13 cellular contexts compared by ENCODE assay signal in the genomic region with DNA sequence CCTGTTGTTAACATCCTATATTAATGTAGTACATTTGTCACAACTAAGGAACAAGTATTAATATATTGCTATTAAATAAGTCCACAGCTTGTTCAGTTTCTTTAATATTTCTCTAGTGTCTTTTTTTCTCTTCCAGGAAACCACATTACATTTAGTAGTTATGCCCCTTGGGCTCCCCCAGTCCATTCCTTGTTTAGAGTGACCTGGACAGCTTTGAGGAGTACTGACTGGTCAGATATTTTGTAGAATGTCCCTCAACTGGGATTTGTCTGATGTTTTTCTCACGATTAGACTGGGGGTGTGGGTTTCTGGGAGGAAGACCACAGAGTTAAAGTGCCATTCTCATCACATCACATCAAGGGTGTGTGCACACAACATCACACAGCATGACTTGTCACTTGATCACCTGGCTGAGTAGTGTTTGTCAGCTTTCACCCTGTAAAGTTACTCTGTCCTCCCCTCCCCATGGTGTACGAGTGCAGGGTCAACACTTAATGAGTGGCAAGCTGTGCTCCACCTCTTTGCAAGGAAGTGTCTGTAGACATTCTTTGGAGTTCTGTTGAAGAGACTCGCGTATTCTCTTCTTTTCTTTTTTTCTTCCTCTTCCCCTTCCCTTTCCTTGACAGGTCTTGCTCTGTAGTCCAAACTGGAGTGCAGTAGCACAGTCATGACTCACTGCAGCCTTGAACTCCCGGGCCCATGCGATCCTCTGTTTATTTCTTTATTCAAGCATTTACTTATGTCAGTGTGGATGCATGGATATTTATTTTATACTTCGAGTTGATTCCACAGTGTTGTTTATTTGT. TPM values are rescaled to one million over a fixed set of nuclear protein-coding genes. Genes with fewer than 3 reads are reported as not detected.
DNase-seq lines count a peak whose midpoint lies in the region; ATAC-seq, FAIRE-seq and TF ChIP-seq lines count a peak whose summit lies in the region.
"Had no signal": no experiment of that assay in that cellular context is flagged by ENCODE, and none has a peak within 500 bp of the region (broad histone marks: within the 10 kb centered on the region; RNA-seq: fewer than 3 reads in every experiment).

No MANE protein-coding gene starts in this region.

- peak; percentile 51 for DNase-seq in NCI-H510A treated with DMSO at 0.1 percent for 48 hours (lab: John Stamatoyannopoulos, UW)
- no peak for DNase-seq in NCI-H510A (lab: John Stamatoyannopoulos, UW)
- peak; percentile 76 to 86 for DNase-seq in SJSA1 (ENCODE audit: low read depth in 1 of 2, low spot score in 2 of 2)
- no peak for DNase-seq in foreskin keratinocyte
- DNase-seq in pancreas: no peak
- no peak for DNase-seq in activated gamma-delta T cell treated with Interleukin-2 at 50 U/mL for 16 hours
- no peak for DNase-seq in NOMO-1 treated with dmso at 0.1 percent for 144 hours (lab: John Stamatoyannopoulos, UW; ENCODE audit: unreplicated experiment)
- DNase-seq in hypothalamus (lab: John Stamatoyannopoulos, UW): no peak
- DNase-seq: COR-L47, left cardiac atrium, NCI-H1048, uterus had no signal

- TF ChIP-seq CTCF in foreskin keratinocyte (conservative IDR thresholded peaks at IDR 0.05) (no peak), pancreas (IDR thresholded peaks at IDR 0.05) (no peak)

- intact Hi-C loops in pancreas (cut with DNase I): no loop called here

- ATAC-seq in foreskin keratinocyte (peak; percentile 31), pancreas (peak in 3 of 4 donors; percentile 53 to 67 (median 66))

- H3K27me3 ChIP-seq in SJSA1 (replicated peaks) (no peaks in the 10 kb centered on the region), foreskin keratinocyte (no peaks in the 10 kb centered on the region), pancreas (no peaks in the 10 kb centered on the region)
- H3K27me3 ChIP-seq: uterus had no signal

- H3K4me3 ChIP-seq in SJSA1 (no peak overlapping the region), pancreas (no peak overlapping the region)
- H3K4me3 ChIP-seq: uterus had no signal

- H3K27ac ChIP-seq in SJSA1 (no peak overlapping the region), foreskin keratinocyte (no peak overlapping the region), pancreas (peak overlapping the region in 2 of 4 donors; percentile 9 to 42)
- H3K27ac ChIP-seq: uterus had no signal

- H3K36me3 ChIP-seq in SJSA1 (no peaks in the 10 kb centered on the region), pancreas (no peaks in the 10 kb centered on the region)
- H3K36me3 ChIP-seq: uterus had no signal

- WGBS in pancreas, 2 donors: 27 to 32% methylated on average over 7 of the region's 7 CpGs

- H3K9me3 ChIP-seq in SJSA1 (replicated peaks): no peaks in the 10 kb centered on the region
- H3K9me3 ChIP-seq in pancreas: no peaks in the 10 kb centered on the region
- H3K9me3 ChIP-seq: uterus had no signal

- no peak for FAIRE-seq in pancreas (lab: Jason Lieb, UNC)
- FAIRE-seq: A204.1 had no signal

- H3K4me1 ChIP-seq in SJSA1 (replicated peaks) (peaks cover 35% of the 10 kb centered on the region), foreskin keratinocyte (peaks cover 18% of the 10 kb centered on the region), pancreas (peaks cover 3 to 9% (median 8%) of the 10 kb centered on the region in 3 donors)
- H3K4me1 ChIP-seq: uterus had no signal

RNA-seq across cellular contexts. Expression of gene LMTK2, which starts 10.2 kb away (rescaled TPM):
- total RNA-seq in SJSA1 (2014; rRNA removed; shearing (Covaris generic)): 5.2 and 8.8 TPM in 2 replicates
- total RNA-seq in foreskin keratinocyte (13.8 and 14.2 TPM in 2 replicates), pancreas (10 to 100 TPM; 15.2 to 20.0 (median 17.4) TPM)
- polyA plus RNA-seq in foreskin keratinocyte (2.2 and 2.7 TPM in 2 replicates), pancreas (1 to 10 TPM; 5.9 to 7.7 TPM)

Comparison
In these comparisons a context has a peak if more than half of its experiments do, and no peak if none do; other contexts are left out.
1. DNase-seq: peak in NCI-H510A treated with DMSO at 0.1 percent for 48 hours (single experiment) and SJSA1 (2 of 2); none in NCI-H510A (single experiment), foreskin keratinocyte (0 of 2), pancreas (0 of 6), activated gamma-delta T cell treated with Interleukin-2 at 50 U/mL for 16 hours (single experiment), NOMO-1 treated with dmso at 0.1 percent for 144 hours (single experiment) and hypothalamus (0 of 51).